In the genomic region with DNA sequence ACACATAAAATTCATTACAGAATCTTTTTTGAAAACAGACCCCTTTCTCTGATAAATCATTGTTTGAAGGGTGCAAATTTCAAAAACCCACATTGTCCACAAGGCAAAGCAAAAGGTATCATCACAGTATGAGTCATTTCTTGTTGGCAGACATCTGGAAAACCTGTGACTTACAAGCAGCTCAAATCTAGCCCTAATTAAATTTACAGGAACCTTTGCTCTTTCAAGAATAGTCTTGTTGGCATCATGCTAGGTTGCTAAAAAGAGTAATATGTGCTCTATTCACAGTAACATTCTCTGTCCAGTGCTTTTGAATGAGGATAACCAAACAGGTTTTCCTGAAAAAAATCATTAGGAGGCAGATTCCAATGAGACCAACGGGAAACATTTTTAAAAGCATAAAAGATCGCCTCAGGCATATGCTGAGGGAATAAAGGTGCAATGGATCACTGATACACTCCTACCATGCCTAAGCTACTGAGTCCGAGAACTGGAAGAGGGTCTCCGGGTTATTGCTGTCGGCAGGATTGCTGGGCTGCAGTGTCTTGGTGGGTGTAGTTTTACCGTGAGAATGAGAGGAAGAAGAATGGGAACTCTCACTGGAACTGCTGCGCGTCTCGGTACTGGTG, we compare ENCODE assay signal across 11 cellular contexts. TPM values are rescaled to one million over a fixed set of nuclear protein-coding genes. Genes with fewer than 3 reads are reported as not detected.
A peak's percentile ranks its signal among the peaks of the same experiment; 100 is the strongest.
DNase-seq lines count a peak whose midpoint lies in the region; ATAC-seq and TF ChIP-seq lines count a peak whose summit lies in the region.
"Had no signal": no experiment of that assay in that cellular context is flagged by ENCODE, and none has a peak within 500 bp of the region (broad histone marks: within the 10 kb centered on the region; RNA-seq: fewer than 3 reads in every experiment).

No MANE protein-coding gene starts in this region.

- H3K4me3 ChIP-seq in astrocyte of the spinal cord (ENCODE audit: low read depth, low read length) (no peak overlapping the region), upper lobe of right lung (no peak overlapping the region)

- no peak overlapping the region for H3K27ac ChIP-seq in upper lobe of right lung
- H3K27ac ChIP-seq: brain microvascular endothelial cell had no signal

- ATAC-seq in upper lobe of right lung: no peak
- ATAC-seq in HG03565 (IDR thresholded peaks at IDR 0.05; ENCODE audit: unreplicated experiment): no peak
- no peak for ATAC-seq in GM19328 (IDR thresholded peaks at IDR 0.05; ENCODE audit: unreplicated experiment)
- ATAC-seq: CD8-positive, alpha-beta T cell had no signal

- DNase-seq in DMS 273 treated with DMSO at 0.1 percent for 48 hours (lab: John Stamatoyannopoulos, UW) (peak; percentile 58), KBM-7 (peak; percentile 7), astrocyte of the spinal cord (ENCODE audit: low read depth, low spot score) (peak; percentile 55), kidney tubule cell (ENCODE audit: low spot score) (peak; percentile 59), Kasumi-1 (lab: John Stamatoyannopoulos, UW) (no peak), upper lobe of right lung (no peak)
- DNase-seq: brain microvascular endothelial cell; CD8-positive, alpha-beta T cell; NCI-H524 treated with DMSO at 0.1 percent for 48 hours had no signal

- H3K36me3 ChIP-seq in upper lobe of right lung: peaks cover 21% of the 10 kb centered on the region
- H3K36me3 ChIP-seq: brain microvascular endothelial cell had no signal

- TF ChIP-seq CTCF in astrocyte of the spinal cord (IDR thresholded peaks at IDR 0.05; ENCODE audit: low read depth, low read length): no peak
- no peak for TF ChIP-seq CTCF in upper lobe of right lung (IDR thresholded peaks at IDR 0.05)

- in situ Hi-C loops in KBM-7 (cut with MboI; ENCODE audit: low pct_unique_long_range_greater_than_20kb, low sequenced_read_pairs) (no loop called here), astrocyte of the spinal cord (cut with HindIII; ENCODE audit: low sequenced_read_pairs) (no loop called here)

- no peaks in the 10 kb centered on the region for H3K9me3 ChIP-seq in upper lobe of right lung

- no peaks in the 10 kb centered on the region for H3K4me1 ChIP-seq in upper lobe of right lung

- no peaks in the 10 kb centered on the region for H3K27me3 ChIP-seq in upper lobe of right lung
- H3K27me3 ChIP-seq: brain microvascular endothelial cell had no signal

- intact Hi-C loops in upper lobe of right lung (cut with DNase I): no loop called here

RNA-seq across cellular contexts. Expression of gene TTC7B, which starts 55.5 kb away (rescaled TPM):
- total RNA-seq in upper lobe of right lung: 41.5 TPM

Comparison
In these comparisons a context has a peak if more than half of its experiments do, and no peak if none do; other contexts are left out.
1. DNase-seq: peak in DMS 273 treated with DMSO at 0.1 percent for 48 hours (single experiment), KBM-7 (single experiment), astrocyte of the spinal cord (single experiment) and kidney tubule cell (single experiment); none in Kasumi-1 (0 of 2) and upper lobe of right lung (single experiment).